1 cellular context compared by ENCODE assay signal in genomic region chr9:136854113-136854841, GRCh38.
A peak's percentile ranks its signal among the peaks of the same experiment; 100 is the strongest.
TF ChIP-seq lines count a peak whose summit lies in the region.

No MANE protein-coding gene starts in this region.

TF ChIP-seq in K562, 482 proteins besides CTCF, POLR2A, EP300 and RAD21:
- TF ChIP-seq ILF3 (IDR thresholded peaks at IDR 0.05; ENCODE audit: borderline replicate concordance) (no peak), POLR2G (IDR thresholded peaks at IDR 0.05; ENCODE audit: low read depth, low read length) (peak; percentile 70; the same call in 1 of the 2 replicates), NFIC (IDR thresholded peaks at IDR 0.05) (peak; percentile 41), RFX5 (IDR thresholded peaks at IDR 0.05; ENCODE audit: low read depth, low read length) (no peak), ZFP30 (CRISPR knock-in tag; IDR thresholded peaks at IDR 0.05; ENCODE audit: borderline replicate concordance) (no peak), CCAR2 (IDR thresholded peaks at IDR 0.05; ENCODE audit: low read depth, low read length) (no peak), ZNF764 (CRISPR knock-in tag; IDR thresholded peaks at IDR 0.05; ENCODE audit: low read depth) (no peak), RBFOX2 (IDR thresholded peaks at IDR 0.05; ENCODE audit: low read depth, low read length) (0 out of 2 replicates have a peak, but pooled peaks have one; percentile 52), ZBTB7A (IDR thresholded peaks at IDR 0.05; ENCODE audit: borderline replicate concordance, control insufficient read depth, low read depth, low read length) (0 out of 2 replicates have a peak, but pooled peaks have one; percentile 6)
- TF ChIP-seq, protein P1, sequence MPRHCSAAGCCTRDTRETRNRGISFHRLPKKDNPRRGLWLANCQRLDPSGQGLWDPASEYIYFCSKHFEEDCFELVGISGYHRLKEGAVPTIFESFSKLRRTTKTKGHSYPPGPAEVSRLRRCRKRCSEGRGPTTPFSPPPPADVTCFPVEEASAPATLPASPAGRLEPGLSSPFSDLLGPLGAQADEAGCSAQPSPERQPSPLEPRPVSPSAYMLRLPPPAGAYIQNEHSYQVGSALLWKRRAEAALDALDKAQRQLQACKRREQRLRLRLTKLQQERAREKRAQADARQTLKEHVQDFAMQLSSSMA (CRISPR knock-in tag; IDR thresholded peaks at IDR 0.05): no peak
- TF ChIP-seq, protein P2, sequence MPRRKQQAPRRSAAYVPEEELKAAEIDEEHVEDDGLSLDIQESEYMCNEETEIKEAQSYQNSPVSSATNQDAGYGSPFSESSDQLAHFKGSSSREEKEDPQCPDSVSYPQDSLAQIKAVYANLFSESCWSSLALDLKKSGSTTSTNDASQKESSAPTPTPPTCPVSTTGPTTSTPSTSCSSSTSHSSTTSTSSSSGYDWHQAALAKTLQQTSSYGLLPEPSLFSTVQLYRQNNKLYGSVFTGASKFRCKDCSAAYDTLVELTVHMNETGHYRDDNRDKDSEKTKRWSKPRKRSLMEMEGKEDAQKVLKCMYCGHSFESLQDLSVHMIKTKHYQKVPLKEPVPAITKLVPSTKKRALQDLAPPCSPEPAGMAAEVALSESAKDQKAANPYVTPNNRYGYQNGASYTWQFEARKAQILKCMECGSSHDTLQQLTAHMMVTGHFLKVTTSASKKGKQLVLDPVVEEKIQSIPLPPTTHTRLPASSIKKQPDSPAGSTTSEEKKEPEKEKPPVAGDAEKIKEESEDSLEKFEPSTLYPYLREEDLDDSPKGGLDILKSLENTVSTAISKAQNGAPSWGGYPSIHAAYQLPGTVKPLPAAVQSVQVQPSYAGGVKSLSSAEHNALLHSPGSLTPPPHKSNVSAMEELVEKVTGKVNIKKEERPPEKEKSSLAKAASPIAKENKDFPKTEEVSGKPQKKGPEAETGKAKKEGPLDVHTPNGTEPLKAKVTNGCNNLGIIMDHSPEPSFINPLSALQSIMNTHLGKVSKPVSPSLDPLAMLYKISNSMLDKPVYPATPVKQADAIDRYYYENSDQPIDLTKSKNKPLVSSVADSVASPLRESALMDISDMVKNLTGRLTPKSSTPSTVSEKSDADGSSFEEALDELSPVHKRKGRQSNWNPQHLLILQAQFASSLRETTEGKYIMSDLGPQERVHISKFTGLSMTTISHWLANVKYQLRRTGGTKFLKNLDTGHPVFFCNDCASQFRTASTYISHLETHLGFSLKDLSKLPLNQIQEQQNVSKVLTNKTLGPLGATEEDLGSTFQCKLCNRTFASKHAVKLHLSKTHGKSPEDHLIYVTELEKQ (CRISPR knock-in tag; IDR thresholded peaks at IDR 0.05): no peak
